ENCODE assay signal across 8 cellular contexts in genomic region chr10:26697922-26698608, GRCh38. TPM values are rescaled to one million over a fixed set of nuclear protein-coding genes. Genes with fewer than 3 reads are reported as not detected.
A peak's percentile ranks its signal among the peaks of the same experiment; 100 is the strongest.
DNase-seq lines count a peak whose midpoint lies in the region; ATAC-seq, FAIRE-seq and TF ChIP-seq lines count a peak whose summit lies in the region.

No MANE protein-coding gene starts in this region.

- POLR2A ChIA-PET in HepG2 (lab: Yijun Ruan, JAX), result interaction anchor here (1.4 to 1.5 kb wide), 2 partner anchors 17 to 806 kb away, joined by 3 to 5 read pairs; partner anchors contain the start of gene RAB18

- H3K79me2 ChIP-seq in astrocyte (ENCODE audit: insufficient read depth, low read length) (peaks cover 61% of the 10 kb centered on the region), HepG2 (ENCODE audit: insufficient read depth, low read length) (peaks cover 46% of the 10 kb centered on the region)

- peaks cover 4 to 39% (median 34%) of the 10 kb centered on the region in 11 experiments; a peak in 20 of 22 replicates for H3K36me3 ChIP-seq in BLaER1 treated with 17β-estradiol and CSF1 and Interleukin-3, amounts not matched to agents 10 nM and 100 nM
- no peaks in the 10 kb centered on the region for H3K36me3 ChIP-seq in astrocyte (ENCODE audit: insufficient read depth, low read length)
- H3K36me3 ChIP-seq in HepG2 (replicated peaks in 1 of 2; ENCODE audit: control insufficient read depth in 1 of 2, insufficient read depth in 2 of 2, low read length in 2 of 2), result peaks cover 2 to 9% of the 10 kb centered on the region in 2 experiments; a peak in 2 of 5 replicates
- no peaks in the 10 kb centered on the region for H3K36me3 ChIP-seq in tibial artery

- H3K4me3 ChIP-seq in BLaER1 treated with 17β-estradiol and CSF1 and Interleukin-3, amounts not matched to agents 10 nM and 100 nM, result peak overlapping the region; percentile 75 to 98 (median 90)
- H3K4me3 ChIP-seq in astrocyte (ENCODE audit: insufficient read depth, low read depth, low read length) (peak overlapping the region; percentile 97), HepG2 (replicated peaks in 1 of 3; ENCODE audit: insufficient read depth in 1 of 3, low read depth in 2 of 3, low read length in 3 of 3) (peak overlapping the region; percentile 81 to 94 (median 93)), tibial artery (peak overlapping the region; percentile 72)

- H3K27ac ChIP-seq in BLaER1 treated with 17β-estradiol and CSF1 and Interleukin-3, amounts not matched to agents 10 nM and 100 nM, result peak overlapping the region; percentile 91 to 100 (median 99)
- H3K27ac ChIP-seq in astrocyte (ENCODE audit: low read depth, low read length), result peak overlapping the region; percentile 78
- peak overlapping the region; percentile 89 for H3K27ac ChIP-seq in HepG2 (ENCODE audit: extremely low read length, insufficient read depth, low read length)
- H3K27ac ChIP-seq in tibial artery, result peak overlapping the region; percentile 71 to 76

- H3K4me3 Mint-ChIP-seq in astrocyte (ENCODE audit: unreplicated experiment), result peak overlapping the region; percentile 94

- TF ChIP-seq EP300 in HepG2 (IDR thresholded peaks at IDR 0.05; ENCODE audit: low read depth in 2 of 2, low read length in 2 of 2) (no peak), HepG2 (CRISPR knock-in tag; IDR thresholded peaks at IDR 0.05; ENCODE audit: borderline replicate concordance) (no peak)

- H3K27me3 ChIP-seq in BLaER1 treated with 17β-estradiol and CSF1 and Interleukin-3, amounts not matched to agents 10 nM and 100 nM, result no peaks in the 10 kb centered on the region
- H3K27me3 ChIP-seq in astrocyte (ENCODE audit: insufficient read depth, low read length), result no peaks in the 10 kb centered on the region
- H3K27me3 ChIP-seq in HepG2 (ENCODE audit: control insufficient read depth in 1 of 2, insufficient read depth in 2 of 2, low read length in 2 of 2), result no peaks in the 10 kb centered on the region; a peak in 1 of 5 replicates
- no peaks in the 10 kb centered on the region for H3K27me3 ChIP-seq in tibial artery

- intact Hi-C loops in HepG2 (cut with micrococcal nuclease; ENCODE audit: unreplicated experiment) (loop anchor here (10.0 kb wide), 1 partner anchor 457 kb away; the partner anchor contains the start of genes MASTL and YME1L1), tibial artery (cut with DNase I; ENCODE audit: low total_unique reads) (no loop called here)

- FAIRE-seq in astrocyte (lab: Jason Lieb, UNC), result no peak
- no peak for FAIRE-seq in HepG2 (lab: Jason Lieb, UNC)

- H2AFZ ChIP-seq in astrocyte (ENCODE audit: low read depth, low read length), result peak overlapping the region; percentile 97
- H2AFZ ChIP-seq in HepG2 (ENCODE audit: low read length), result no peak overlapping the region

- peak overlapping the region; percentile 89 to 100 (median 95) for H3K4me2 ChIP-seq in BLaER1 treated with 17β-estradiol and CSF1 and Interleukin-3, amounts not matched to agents 10 nM and 100 nM
- H3K4me2 ChIP-seq in astrocyte (ENCODE audit: low read length), result peak overlapping the region; percentile 98
- H3K4me2 ChIP-seq in HepG2 (ENCODE audit: low read depth, low read length), result peak overlapping the region; percentile 83

- H4K20me1 ChIP-seq in BLaER1 treated with 17β-estradiol and CSF1 and Interleukin-3, amounts not matched to agents 10 nM and 100 nM, result peaks cover 0 to 46% (median 36%) of the 10 kb centered on the region in 11 experiments; a peak in 19 of 22 replicates
- H4K20me1 ChIP-seq in astrocyte (ENCODE audit: insufficient read depth, low read length) (peaks cover 7% of the 10 kb centered on the region), HepG2 (ENCODE audit: insufficient read depth, low read length) (no peaks in the 10 kb centered on the region)

- TF ChIP-seq RAD21 in HepG2 (CRISPR knock-in tag; IDR thresholded peaks at IDR 0.05), result no peak

- under 1% methylated on average over 17 of the region's 42 CpGs for WGBS in HepG2 (ENCODE audit: low lambda C conversion rate)

- TF ChIP-seq CTCF in astrocyte (IDR thresholded peaks at IDR 0.05; ENCODE audit: insufficient read depth, low read depth, low read length) (no peak), HepG2 (CRISPR knock-in tag; IDR thresholded peaks at IDR 0.05) (no peak), tibial artery (IDR thresholded peaks at IDR 0.05) (no peak)

- peaks cover 0 to 13% (median 0%) of the 10 kb centered on the region in 11 experiments; a peak in 1 of 22 replicates for H3K9me3 ChIP-seq in BLaER1 treated with 17β-estradiol and CSF1 and Interleukin-3, amounts not matched to agents 10 nM and 100 nM (replicated peaks in 1 of 11)
- H3K9me3 ChIP-seq in astrocyte (ENCODE audit: insufficient read depth, low read depth, low read length) (no peaks in the 10 kb centered on the region), HepG2 (ENCODE audit: low read length) (no peaks in the 10 kb centered on the region), tibial artery (no peaks in the 10 kb centered on the region)

- H3K4me1 Mint-ChIP-seq in astrocyte (ENCODE audit: low read depth, unreplicated experiment), result peaks cover 12% of the 10 kb centered on the region

- ATAC-seq in HG02884 (IDR thresholded peaks at IDR 0.05; ENCODE audit: unreplicated experiment) (peak; percentile 2), HepG2 (peak; percentile 57), HG03460 (IDR thresholded peaks at IDR 0.05; ENCODE audit: unreplicated experiment) (no peak), GM21786 (IDR thresholded peaks at IDR 0.05; ENCODE audit: unreplicated experiment) (no peak)

- TSS peak; percentile 65 for BruUV-seq in HepG2 (replicated peaks; lab: Mats Ljungman, UMichigan)

- DNase-seq in astrocyte (ENCODE audit: low read depth), result no peak
- DNase-seq in HepG2 (ENCODE audit: low spot score), result no peak
- no peak for DNase-seq in tibial artery
- DNase-seq in medulla oblongata (ENCODE audit: extremely low spot score), result no peak

- H3K4me1 ChIP-seq in BLaER1 treated with 17β-estradiol and CSF1 and Interleukin-3, amounts not matched to agents 10 nM and 100 nM, result peaks cover 26 to 66% (median 42%) of the 10 kb centered on the region in 10 experiments
- peaks cover 10% of the 10 kb centered on the region for H3K4me1 ChIP-seq in astrocyte (ENCODE audit: insufficient read depth, low read length)
- peaks cover 51% of the 10 kb centered on the region for H3K4me1 ChIP-seq in HepG2 (ENCODE audit: insufficient read depth, low read length)
- peaks cover 0 to 16% (median 12%) of the 10 kb centered on the region in 4 donors for H3K4me1 ChIP-seq in tibial artery

- H3K9me3 Mint-ChIP-seq in astrocyte (ENCODE audit: unreplicated experiment), result no peaks in the 10 kb centered on the region

- in situ Hi-C loops in HepG2 (cut with HindIII; ENCODE audit: extremely low pct_ligation_motif_present, low pct_unique_long_range_greater_than_20kb), result no loop called here

- H3K9ac ChIP-seq in BLaER1 treated with 17β-estradiol and CSF1 and Interleukin-3, amounts not matched to agents 10 nM and 100 nM, result peak overlapping the region; percentile 88 to 100 (median 96)
- H3K9ac ChIP-seq in astrocyte (ENCODE audit: low read length) (peak overlapping the region; percentile 85), HepG2 (ENCODE audit: insufficient read depth, low read depth, low read length) (peak overlapping the region; percentile 83)

- peaks cover 5% of the 10 kb centered on the region for H3K36me3 Mint-ChIP-seq in astrocyte (ENCODE audit: low read depth, unreplicated experiment)

- peak overlapping the region; percentile 79 for H3K27ac Mint-ChIP-seq in astrocyte (ENCODE audit: unreplicated experiment)

- CTCF ChIA-PET in HepG2 (lab: Yijun Ruan, JAX; ENCODE audit: low intra/inter-chr PET ratio, low total read pairs), result no interaction called here

- no peaks in the 10 kb centered on the region for H3K27me3 Mint-ChIP-seq in astrocyte (ENCODE audit: low read depth, unreplicated experiment)

- no peak for TF ChIP-seq POLR2A in HepG2 (IDR thresholded peaks at IDR 0.05; ENCODE audit: insufficient read depth in 1 of 2, low read depth in 2 of 2, low read length in 2 of 2)

TF ChIP-seq in HepG2, 621 proteins besides CTCF, POLR2A, EP300 and RAD21 (continues in another document):
- TF ChIP-seq, protein P1, sequence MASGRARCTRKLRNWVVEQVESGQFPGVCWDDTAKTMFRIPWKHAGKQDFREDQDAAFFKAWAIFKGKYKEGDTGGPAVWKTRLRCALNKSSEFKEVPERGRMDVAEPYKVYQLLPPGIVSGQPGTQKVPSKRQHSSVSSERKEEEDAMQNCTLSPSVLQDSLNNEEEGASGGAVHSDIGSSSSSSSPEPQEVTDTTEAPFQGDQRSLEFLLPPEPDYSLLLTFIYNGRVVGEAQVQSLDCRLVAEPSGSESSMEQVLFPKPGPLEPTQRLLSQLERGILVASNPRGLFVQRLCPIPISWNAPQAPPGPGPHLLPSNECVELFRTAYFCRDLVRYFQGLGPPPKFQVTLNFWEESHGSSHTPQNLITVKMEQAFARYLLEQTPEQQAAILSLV (CRISPR knock-in tag; IDR thresholded peaks at IDR 0.05; ENCODE audit: borderline replicate concordance), result no peak
- TF ChIP-seq SATB2 (CRISPR knock-in tag; IDR thresholded peaks at IDR 0.05) (no peak; the same call in 1 of the 2 replicates), GABPA (IDR thresholded peaks at IDR 0.05; ENCODE audit: low read depth, low read length) (no peak), GABPA (CRISPR knock-in tag; IDR thresholded peaks at IDR 0.05; ENCODE audit: low read depth) (no peak)

RNA-seq across cellular contexts. Expression of gene PDSS1, which starts 0.6 kb away (rescaled TPM):
- total RNA-seq in astrocyte (7.1 and 9.6 TPM in 2 replicates), HepG2 (2016; rRNA removed; fragmentation: Illumina TruSeq; extraction: Trizol) (19.3 and 23.0 TPM in 2 replicates)
- total RNA-seq in HepG2 (2016; cell fraction: cytosol; rRNA removed; fragmentation: Illumina TruSeq; extraction: Trizol; ENCODE audit: low read depth), result 8.9 and 10.4 TPM in 2 replicates
- total RNA-seq in HepG2 (2016; cell fraction: insoluble cytoplasmic fraction; rRNA removed; fragmentation: Illumina TruSeq; extraction: Trizol), result 18.1 and 24.0 TPM in 2 replicates
- total RNA-seq in HepG2 (2016; cell fraction: membrane; rRNA removed; fragmentation: Illumina TruSeq; extraction: Trizol), result 13.9 and 14.1 TPM in 2 replicates
- total RNA-seq in HepG2 (2016; cell fraction: nucleus; rRNA removed; fragmentation: Illumina TruSeq; extraction: Trizol), result 18.5 and 18.6 TPM in 2 replicates
- 14.9 and 18.7 TPM in 2 replicates for polyA plus RNA-seq in HepG2 (2011; rRNA removed)
- polyA plus RNA-seq in HepG2 (2011; cell fraction: cytosol; rRNA removed), result 12.4 and 13.6 TPM in 2 replicates
- 11.2 and 14.0 TPM in 2 replicates for polyA plus RNA-seq in HepG2 (2011; cell fraction: nucleus; rRNA removed)
- polyA plus RNA-seq in HepG2 (2012), result 7.2 and 8.5 TPM in 2 replicates
- 7.5 and 8.0 TPM in 2 replicates for polyA plus RNA-seq in HepG2 (2016; cell fraction: cytosol; fragmentation: Illumina TruSeq; extraction: Trizol; ENCODE audit: low read depth)
- 23.8 and 26.4 TPM in 2 replicates for polyA plus RNA-seq in HepG2 (2016; cell fraction: insoluble cytoplasmic fraction; fragmentation: Illumina TruSeq; extraction: Trizol; ENCODE audit: low read depth)
- 11.8 and 11.9 TPM in 2 replicates for polyA plus RNA-seq in HepG2 (2016; cell fraction: membrane; fragmentation: Illumina TruSeq; extraction: Trizol; ENCODE audit: low read depth)
- 30.9 and 33.0 TPM in 2 replicates for polyA plus RNA-seq in HepG2 (2016; cell fraction: nucleus; fragmentation: Illumina TruSeq; extraction: Trizol; ENCODE audit: insufficient read depth, low read depth)
- polyA minus RNA-seq in HepG2 (2011; rRNA and poly(A)+ RNA removed; ENCODE audit: low replicate concordance), result 12.9 and 16.6 TPM in 2 replicates
- polyA minus RNA-seq in HepG2 (2011; cell fraction: cytosol; rRNA and poly(A)+ RNA removed), result 3.7 and 8.4 TPM in 2 replicates
- 16.9 and 20.2 TPM in 2 replicates for polyA minus RNA-seq in HepG2 (2011; cell fraction: nucleus; rRNA and poly(A)+ RNA removed)

Comparison
In these comparisons a context has a peak if more than half of its experiments do, and no peak if none do; other contexts are left out.
1. ATAC-seq: peak in HG02884 (single experiment) and HepG2 (single experiment); none in HG03460 (single experiment) and GM21786 (single experiment).
2. Peak in every context shown above with its lines, with median percentiles within 50 percentile points of each other: H3K27ac ChIP-seq, H3K4me2 ChIP-seq, H3K4me3 ChIP-seq and H3K9ac ChIP-seq.